Comparison of ENCODE assay signal across 8 cellular contexts in genomic region chr20:43456809-43457639, GRCh38. TPM values are rescaled to one million over a fixed set of nuclear protein-coding genes. Genes with fewer than 3 reads are reported as not detected.
DNase-seq lines count a peak whose midpoint lies in the region; ATAC-seq and TF ChIP-seq lines count a peak whose summit lies in the region.

No MANE protein-coding gene starts in this region.

- H3K27ac ChIP-seq in cingulate gyrus (ENCODE audit: low read depth, low read length), result peak overlapping the region; percentile 100

- no peak for TF ChIP-seq CTCF in AG09319 (IDR thresholded peaks at IDR 0.05; ENCODE audit: low read depth, low read length)

- DNase-seq in AG09319 (ENCODE audit: extremely low read depth, low read depth) (peak; percentile 76), NCI-H460 (ENCODE audit: extremely low read depth, low read depth) (peak; percentile 90), kidney glomerular epithelial cell (lab: John Stamatoyannopoulos, UW) (peak; percentile 89)
- DNase-seq in activated CD4-positive, alpha-beta T cell treated with anti-CD3 and anti-CD28 coated beads for 24 hours (ENCODE audit: low read depth in 2 of 2), result peak; percentile 70 to 71
- peak; percentile 91 for DNase-seq in stimulated activated CD4-positive, alpha-beta T cell treated with anti-CD3 and anti-CD28 coated beads, Interleukin-15, amount 100 ng/mL, for 24 hours

- ATAC-seq in GM19043 (IDR thresholded peaks at IDR 0.05; ENCODE audit: low read depth, unreplicated experiment) (peak; percentile 83), HG03378 (IDR thresholded peaks at IDR 0.05; ENCODE audit: unreplicated experiment) (peak; percentile 93)

RNA-seq across cellular contexts. Expression of gene SRSF6, which starts 0.7 kb away (rescaled TPM):
- total RNA-seq in NCI-H460 (2014; rRNA removed; shearing (Covaris generic)), result 42.4 and 52.8 TPM in 2 replicates
- polyA plus RNA-seq in NCI-H460 (2014; cell fraction: nucleus; rRNA removed), result 114 and 132 TPM in 2 replicates

RNA-seq across cellular contexts. Expression of gene L3MBTL1, which starts 50.5 kb away (rescaled TPM):
- total RNA-seq in NCI-H460 (2014; rRNA removed; shearing (Covaris generic)), result 6.3 and 9.9 TPM in 2 replicates
- 42.9 and 43.9 TPM in 2 replicates for polyA plus RNA-seq in NCI-H460 (2014; cell fraction: nucleus; rRNA removed)

Comparison
In these comparisons a context has a peak if more than half of its experiments do, and no peak if none do; other contexts are left out.
1. Peak in every context shown above with its lines: DNase-seq, ATAC-seq and H3K27ac ChIP-seq.